11 cellular contexts compared by ENCODE assay signal in genomic region chr22:31526275-31526674, GRCh38. TPM values are rescaled to one million over a fixed set of nuclear protein-coding genes. Genes with fewer than 3 reads are reported as not detected.
DNase-seq lines count a peak whose midpoint lies in the region; ATAC-seq lines count a peak whose summit lies in the region.
"Had no signal": no experiment of that assay in that cellular context is flagged by ENCODE, and none has a peak within 500 bp of the region (broad histone marks: within the 10 kb centered on the region; RNA-seq: fewer than 3 reads in every experiment).

No MANE protein-coding gene starts in this region.

- peak in 1 of 5 donors; percentile 47 for DNase-seq in CD4-positive, alpha-beta memory T cell
- DNase-seq in stimulated activated CD4-positive, alpha-beta T cell treated with anti-CD3 and anti-CD28 coated beads, Interleukin-4, amount 100 ng/mL, for 1 hour = peak; percentile 33
- DNase-seq in NCI-H69 (lab: John Stamatoyannopoulos, UW) = no peak
- DNase-seq: foreskin melanocyte, KG1 had no signal

- peak overlapping the region; percentile 11 to 84 (median 55) for H3K27ac Mint-ChIP-seq in CD4-positive, alpha-beta memory T cell
- H3K27ac Mint-ChIP-seq in activated naive CD8-positive, alpha-beta T cell = peak overlapping the region; percentile 97

- no peak overlapping the region for H3K27ac ChIP-seq in CD4-positive, alpha-beta memory T cell (ENCODE audit: low read depth, low read length)
- H3K27ac ChIP-seq: BLaER1, skin epidermis had no signal

- H3K4me3 ChIP-seq in CD4-positive, alpha-beta memory T cell (ENCODE audit: low read length in 2 of 2) = no peak overlapping the region
- H3K4me3 ChIP-seq: BLaER1, skin epidermis had no signal

- H3K4me3 Mint-ChIP-seq in CD4-positive, alpha-beta memory T cell = peak overlapping the region in 1 of 8 donors; percentile 19
- H3K4me3 Mint-ChIP-seq in activated naive CD8-positive, alpha-beta T cell = peak overlapping the region; percentile 81

- CTCF ChIA-PET in CD4-positive, alpha-beta memory T cell (lab: Charles Lee; ENCODE audit: partially characterized antibody) = no interaction called here

- no peaks in the 10 kb centered on the region for H3K27me3 ChIP-seq in CD4-positive, alpha-beta memory T cell (ENCODE audit: insufficient read depth, low read length)
- H3K27me3 ChIP-seq: BLaER1 had no signal

- H3K36me3 Mint-ChIP-seq in CD4-positive, alpha-beta memory T cell = peaks cover 38 to 53% of the 10 kb centered on the region in 2 donors
- peaks cover 14% of the 10 kb centered on the region for H3K36me3 Mint-ChIP-seq in activated naive CD8-positive, alpha-beta T cell

- H3K27me3 Mint-ChIP-seq in CD4-positive, alpha-beta memory T cell = no peaks in the 10 kb centered on the region
- no peaks in the 10 kb centered on the region for H3K27me3 Mint-ChIP-seq in activated naive CD8-positive, alpha-beta T cell

- no peaks in the 10 kb centered on the region for H3K9me3 ChIP-seq in CD4-positive, alpha-beta memory T cell (ENCODE audit: control insufficient read depth in 1 of 2, low read length in 2 of 2)

- H3K4me1 Mint-ChIP-seq in CD4-positive, alpha-beta memory T cell = peaks cover 26 to 46% (median 37%) of the 10 kb centered on the region in 4 donors
- H3K4me1 Mint-ChIP-seq in activated naive CD8-positive, alpha-beta T cell (ENCODE audit: low read depth) = peaks cover 54% of the 10 kb centered on the region

- peaks cover 9% of the 10 kb centered on the region for H3K36me3 ChIP-seq in CD4-positive, alpha-beta memory T cell (ENCODE audit: insufficient read depth, low read length)

- intact Hi-C loops in CD4-positive, alpha-beta memory T cell (cut with micrococcal nuclease) = no loop called here

- peaks cover 24% of the 10 kb centered on the region for H3K4me1 ChIP-seq in CD4-positive, alpha-beta memory T cell (ENCODE audit: insufficient read depth, low read length)
- H3K4me1 ChIP-seq: BLaER1 had no signal

- H3K9me3 Mint-ChIP-seq in CD4-positive, alpha-beta memory T cell = no peaks in the 10 kb centered on the region
- H3K9me3 Mint-ChIP-seq in activated naive CD8-positive, alpha-beta T cell (ENCODE audit: low read depth) = no peaks in the 10 kb centered on the region

- ATAC-seq in activated CD4-positive, CD25-positive, alpha-beta regulatory T cell treated with anti-CD3 and anti-CD28 coated beads, Interleukin-2, amount 50 U/mL, for 24 hours = peak; percentile 92 to 93
- ATAC-seq in GM18868 (IDR thresholded peaks at IDR 0.05; ENCODE audit: unreplicated experiment) = no peak
- no peak for ATAC-seq in GM18858 (IDR thresholded peaks at IDR 0.05; ENCODE audit: unreplicated experiment)

- POLR2A ChIA-PET in CD4-positive, alpha-beta memory T cell (lab: Charles Lee; ENCODE audit: partially characterized antibody) = no interaction called here

RNA-seq across cellular contexts. Expression of gene SFI1, which starts 29.9 kb away (rescaled TPM):
- total RNA-seq in CD4-positive, alpha-beta memory T cell = 100 to 1,000 TPM; 323 to 333 TPM
- polyA plus RNA-seq in CD4-positive, alpha-beta memory T cell = 10 to 100 TPM; 14.7 to 40.5 TPM

RNA-seq across cellular contexts. Expression of gene EIF4ENIF1, which starts 36.6 kb away (rescaled TPM):
- 10 to 100 TPM; 41.9 to 50.7 TPM for total RNA-seq in CD4-positive, alpha-beta memory T cell
- polyA plus RNA-seq in CD4-positive, alpha-beta memory T cell = 10 to 100 TPM in 1 of 2 donors, 1 to 10 TPM in 1; 6.6 to 17.2 TPM

Comparison
In these comparisons a context has a peak if more than half of its experiments do, and no peak if none do; other contexts are left out.
1. ATAC-seq: peak in activated CD4-positive, CD25-positive, alpha-beta regulatory T cell treated with anti-CD3 and anti-CD28 coated beads, Interleukin-2, amount 50 U/mL, for 24 hours (2 of 2); none in GM18868 (single experiment) and GM18858 (single experiment).